1 cellular context compared by ENCODE assay signal in genomic region chr1:99814373-99814900, GRCh38.
TF ChIP-seq lines count a peak whose summit lies in the region.

No MANE protein-coding gene starts in this region.

TF ChIP-seq in K562, 482 proteins besides CTCF, POLR2A, EP300 and RAD21:
- TF ChIP-seq NFE2 (IDR thresholded peaks at IDR 0.05; ENCODE audit: low read depth) (0 out of 2 replicates have a peak, but pooled peaks have one; percentile 7), RBFOX2 (IDR thresholded peaks at IDR 0.05; ENCODE audit: low read depth, low read length) (no peak), RBM25 (IDR thresholded peaks at IDR 0.05; ENCODE audit: low read depth, low read length, severe bottlenecking) (peak; percentile 56), JUNB (CRISPR knock-in tag; conservative IDR thresholded peaks at IDR 0.05) (no peak)
TF ChIP-seq in K562: peak in this region for 2.
